In genomic region chr11:62856333-62856910, GRCh38 we compare ENCODE assay signal across 9 cellular contexts. TPM values are rescaled to one million over a fixed set of nuclear protein-coding genes. Genes with fewer than 3 reads are reported as not detected.
DNase-seq lines count a peak whose midpoint lies in the region; ATAC-seq, FAIRE-seq and TF ChIP-seq lines count a peak whose summit lies in the region.
"Had no signal": no experiment of that assay in that cellular context is flagged by ENCODE, and none has a peak within 500 bp of the region (broad histone marks: within the 10 kb centered on the region; RNA-seq: fewer than 3 reads in every experiment).

No MANE protein-coding gene starts in this region.

- no peaks in the 10 kb centered on the region for H3K9me3 ChIP-seq in HCT116 (ENCODE audit: control insufficient read depth in 1 of 2, insufficient read depth in 1 of 2, low read depth in 1 of 2, low read length in 2 of 2)
- no peaks in the 10 kb centered on the region for H3K9me3 ChIP-seq in keratinocyte (ENCODE audit: control insufficient read depth, low read depth, low read length)

- no peaks in the 10 kb centered on the region for H3K27me3 ChIP-seq in HCT116 (ENCODE audit: insufficient read depth, low read length)
- no peaks in the 10 kb centered on the region for H3K27me3 ChIP-seq in keratinocyte (ENCODE audit: control insufficient read depth, extremely low read depth, insufficient read depth, low read length)

- peak overlapping the region; percentile 97 to 100 for H3K27ac Mint-ChIP-seq in activated naive CD4-positive, alpha-beta T cell treated with anti-CD3 and anti-CD28 coated beads, Interleukin-2, amount 50 U/mL, for 72 hours

- CTCF ChIA-PET in AG04449 (lab: Yijun Ruan, JAX): interaction anchor here (1.3 to 1.7 kb wide), 3 partner anchors 8 to 70 kb away, joined by 4 to 10 read pairs (median 7); no protein-coding TSS in a partner anchor
- CTCF ChIA-PET in HCT116 (lab: Charles Lee): interaction anchor here (0.9 to 1.5 kb wide), 3 partner anchors 25 to 192 kb away, joined by 4 to 5 read pairs (median 4); partner anchors contain the start of genes SLC3A2 and STX5

- no peak for ATAC-seq in HCT116
- ATAC-seq in activated naive CD4-positive, alpha-beta T cell treated with anti-CD3 and anti-CD28 coated beads, Interleukin-2, amount 50 U/mL, for 72 hours: no peak

- H4K20me1 ChIP-seq in HCT116 (ENCODE audit: insufficient read depth) (peaks cover 33% of the 10 kb centered on the region), keratinocyte (ENCODE audit: control insufficient read depth, extremely low read depth, insufficient read depth, low read length) (peaks cover 34% of the 10 kb centered on the region)

- H3K9me2 ChIP-seq in HCT116 (ENCODE audit: insufficient read depth): no peaks in the 10 kb centered on the region

- POLR2A ChIA-PET in AG04449 (lab: Yijun Ruan, JAX): interaction anchor here (0.6 to 8.3 kb wide), 16 partner anchors 8 to 255 kb away, joined by 3 to 193 read pairs (median 5); partner anchors contain the start of genes C11orf98, CSKMT, GANAB and HNRNPUL2
- POLR2A ChIA-PET in HCT116 (lab: Charles Lee): interaction anchor here (1.0 to 9.9 kb wide), 18 partner anchors 9 to 283 kb away, joined by 3 to 343 read pairs (median 5); partner anchors contain the start of genes EEF1G, HNRNPUL2, SLC3A2 and STX5

- H3K9ac ChIP-seq in HCT116 (ENCODE audit: low read length) (peak overlapping the region; percentile 94), keratinocyte (ENCODE audit: control insufficient read depth, extremely low read depth, insufficient read depth, low read length) (peak overlapping the region; percentile 94)

- peaks cover 54 to 73% of the 10 kb centered on the region in 2 donors for H3K36me3 Mint-ChIP-seq in activated naive CD4-positive, alpha-beta T cell treated with anti-CD3 and anti-CD28 coated beads, Interleukin-2, amount 50 U/mL, for 72 hours

- no peak overlapping the region for H2AFZ ChIP-seq in HCT116 (ENCODE audit: low read depth, low read length, poor library complexity, severe bottlenecking)
- peak overlapping the region; percentile 91 for H2AFZ ChIP-seq in keratinocyte (ENCODE audit: control insufficient read depth, low read length)

- TSS peak; percentile 87 for BruUV-seq in HCT116 (replicated peaks; lab: Mats Ljungman, UMichigan)

- RAD21 ChIA-PET in HCT116 (lab: Charles Lee; ENCODE audit: low non-redundant PET in 1 of 2, low total read pairs in 2 of 2, uncharacterized antibody in 2 of 2, unreplicated experiment in 2 of 2): no interaction called here

- dilution Hi-C loops in keratinocyte (cut with MboI; ENCODE audit: extremely low pct_ligation_motif_present, low sequenced_read_pairs): no loop called here

- H3K9me3 Mint-ChIP-seq in activated naive CD4-positive, alpha-beta T cell treated with anti-CD3 and anti-CD28 coated beads, Interleukin-2, amount 50 U/mL, for 72 hours: no peaks in the 10 kb centered on the region

- H3K79me2 ChIP-seq in HCT116 (ENCODE audit: insufficient read depth, low read length): peaks cover 91% of the 10 kb centered on the region
- peaks cover 40% of the 10 kb centered on the region for H3K79me2 ChIP-seq in keratinocyte (ENCODE audit: control insufficient read depth, insufficient read depth, low read length)

- H3K4me1 ChIP-seq in HCT116 (ENCODE audit: control insufficient read depth in 1 of 2, insufficient read depth in 2 of 2, low read length in 2 of 2) (peaks cover 38 to 61% of the 10 kb centered on the region in 2 experiments), keratinocyte (ENCODE audit: control insufficient read depth, extremely low read depth, insufficient read depth, low read length) (peaks cover 39% of the 10 kb centered on the region)

- intact Hi-C loops in HCT116 (cut with micrococcal nuclease): no loop called here

- H3K27ac ChIP-seq in HCT116 (ENCODE audit: low read depth, low read length) (peak overlapping the region; percentile 85), keratinocyte (ENCODE audit: control insufficient read depth, insufficient read depth, low read length) (peak overlapping the region; percentile 95)

- no peak for TF ChIP-seq POLR2A in HCT116 (IDR thresholded peaks at IDR 0.05; ENCODE audit: borderline replicate concordance, extremely low read depth, insufficient read depth, insufficient read length)

- H3K9me1 ChIP-seq in keratinocyte (ENCODE audit: control insufficient read depth, extremely low read depth, insufficient read depth, low read length): no peaks in the 10 kb centered on the region

- no peak for DNase-seq in AG04449 (ENCODE audit: low read depth, low spot score)
- no peak for DNase-seq in HCT116 (ENCODE audit: low read depth, low spot score)
- no peak for DNase-seq in activated naive CD4-positive, alpha-beta T cell treated with anti-CD3 and anti-CD28 coated beads, Interleukin-2, amount 50 U/mL, for 72 hours (ENCODE audit: low spot score in 2 of 2)
- no peak for DNase-seq in keratinocyte (ENCODE audit: low read depth, low spot score)
- peak; percentile 38 for DNase-seq in superior temporal gyrus (ENCODE audit: extremely low spot score)
- DNase-seq in foreskin melanocyte: no peak
- no peak for DNase-seq in NCI-H345 treated with DMSO at 0.1 percent for 48 hours (lab: John Stamatoyannopoulos, UW; ENCODE audit: unreplicated experiment)
- DNase-seq in germinal center (ENCODE audit: low spot score): no peak

- no peak for FAIRE-seq in keratinocyte (lab: Jason Lieb, UNC)

- H3K4me3 ChIP-seq in AG04449 (ENCODE audit: low read depth, low read length) (peak overlapping the region; percentile 92), HCT116 (replicated peaks in 1 of 2; ENCODE audit: low read depth in 1 of 2, low read length in 2 of 2) (peak overlapping the region; percentile 74 to 83), keratinocyte (ENCODE audit: control insufficient read depth in 2 of 3, extremely low read depth in 1 of 3, insufficient read depth in 2 of 3, low read depth in 1 of 3, low read length in 3 of 3) (peak overlapping the region; percentile 45 to 100 (median 71))

- no peak for TF ChIP-seq RAD21 in HCT116 (IDR thresholded peaks at IDR 0.05; ENCODE audit: low read depth)

- TF ChIP-seq CTCF in AG04449 (IDR thresholded peaks at IDR 0.05; ENCODE audit: insufficient read depth, low read length, missing control alignments) (no peak), HCT116 (IDR thresholded peaks at IDR 0.05 in 2 of 3, conservative IDR thresholded peaks at IDR 0.05 in 1 of 3; ENCODE audit: borderline replicate concordance in 1 of 3, insufficient read depth in 1 of 3, low read depth in 2 of 3, low read length in 2 of 3) (no peak), keratinocyte (optimal IDR thresholded peaks at IDR 0.05 in 1 of 3, IDR thresholded peaks at IDR 0.05 in 1 of 3, conservative IDR thresholded peaks at IDR 0.05 in 1 of 3; ENCODE audit: extremely low read depth in 1 of 3, insufficient read depth in 2 of 3, low read length in 3 of 3) (no peak)

- peak overlapping the region; percentile 92 for H3K4me2 ChIP-seq in HCT116 (ENCODE audit: low read length)
- peak overlapping the region; percentile 98 for H3K4me2 ChIP-seq in keratinocyte (ENCODE audit: control insufficient read depth, extremely low read depth, insufficient read depth, low read depth, low read length)

- H3K36me3 ChIP-seq in HCT116 (ENCODE audit: control insufficient read depth in 1 of 2, insufficient read depth in 2 of 2, low read length in 2 of 2) (peaks cover 31 to 42% of the 10 kb centered on the region in 2 experiments), keratinocyte (ENCODE audit: control insufficient read depth in 2 of 2, extremely low read depth in 1 of 2, insufficient read depth in 2 of 2, low read length in 2 of 2) (peaks cover 25 to 37% of the 10 kb centered on the region in 2 experiments)

RNA-seq across cellular contexts. Expression of gene WDR74, which starts 17.0 kb away (rescaled TPM):
- total RNA-seq in HCT116 (2021; ENCODE audit: unreplicated experiment): 111 TPM
- 113 and 122 TPM in 2 replicates for polyA plus RNA-seq in HCT116 (2012)
- total RNA-seq in activated naive CD4-positive, alpha-beta T cell treated with anti-CD3 and anti-CD28 coated beads, Interleukin-2, amount 50 U/mL, for 72 hours: 100 to 1,000 TPM in 1 of 2 donors, 10 to 100 TPM in 1; 87.2 to 105 TPM
- polyA plus RNA-seq in keratinocyte: 44.5 to 48.1 TPM (median 47.7 TPM) in 3 replicates
- 52.4 TPM for polyA plus RNA-seq in keratinocyte (2011; ENCODE audit: low read depth)
- polyA plus RNA-seq in keratinocyte (2011; cell fraction: cytosol; rRNA removed): 26.8 and 38.1 TPM in 2 replicates
- 65.9 and 68.6 TPM in 2 replicates for polyA plus RNA-seq in keratinocyte (2011; cell fraction: nucleus; rRNA removed)
- polyA plus RNA-seq in keratinocyte (2012; ENCODE audit: low replicate concordance): 46.5 and 58.6 TPM in 2 replicates
- 39.4 to 66.3 TPM (median 48.9 TPM) in 3 replicates for polyA minus RNA-seq in keratinocyte
- polyA minus RNA-seq in keratinocyte (2011; cell fraction: cytosol; rRNA and poly(A)+ RNA removed): 53.1 TPM
- 71.3 and 88.0 TPM in 2 replicates for polyA minus RNA-seq in keratinocyte (2011; cell fraction: nucleus; rRNA and poly(A)+ RNA removed)

RNA-seq across cellular contexts. Expression of gene TEX54, which starts 23.8 kb away (rescaled TPM):
- total RNA-seq in HCT116 (2021; ENCODE audit: unreplicated experiment): not detected
- polyA plus RNA-seq in HCT116 (2012): 0.22 and 0.64 TPM in 2 replicates
- under 1 TPM in 1 of 2 donors, not detected in 1; 0.70 TPM for total RNA-seq in activated naive CD4-positive, alpha-beta T cell treated with anti-CD3 and anti-CD28 coated beads, Interleukin-2, amount 50 U/mL, for 72 hours
- not detected in 3 replicates for polyA plus RNA-seq in keratinocyte
- polyA plus RNA-seq in keratinocyte (2011; ENCODE audit: low read depth): not detected
- not detected in 2 replicates for polyA plus RNA-seq in keratinocyte (2011; cell fraction: cytosol; rRNA removed)
- not detected in 2 replicates for polyA plus RNA-seq in keratinocyte (2011; cell fraction: nucleus; rRNA removed)
- not detected in 2 replicates for polyA plus RNA-seq in keratinocyte (2012; ENCODE audit: low replicate concordance)
- polyA minus RNA-seq in keratinocyte: not detected in 3 replicates
- not detected for polyA minus RNA-seq in keratinocyte (2011; cell fraction: cytosol; rRNA and poly(A)+ RNA removed)
- polyA minus RNA-seq in keratinocyte (2011; cell fraction: nucleus; rRNA and poly(A)+ RNA removed): not detected in 2 replicates
- total RNA-seq: lung microvascular endothelial cell had no signal

RNA-seq across cellular contexts. Expression of gene SLC3A2, which starts 24.3 kb away (rescaled TPM):
- total RNA-seq in HCT116 (2021; ENCODE audit: unreplicated experiment): 418 TPM
- 519 and 571 TPM in 2 replicates for polyA plus RNA-seq in HCT116 (2012)
- 100 to 1,000 TPM; 295 to 308 TPM for total RNA-seq in activated naive CD4-positive, alpha-beta T cell treated with anti-CD3 and anti-CD28 coated beads, Interleukin-2, amount 50 U/mL, for 72 hours
- 469 to 552 TPM (median 521 TPM) in 3 replicates for polyA plus RNA-seq in keratinocyte
- polyA plus RNA-seq in keratinocyte (2011; ENCODE audit: low read depth): 307 TPM
- polyA plus RNA-seq in keratinocyte (2011; cell fraction: cytosol; rRNA removed): 204 and 205 TPM in 2 replicates
- polyA plus RNA-seq in keratinocyte (2011; cell fraction: nucleus; rRNA removed): 1,085 and 1,105 TPM in 2 replicates
- polyA plus RNA-seq in keratinocyte (2012; ENCODE audit: low replicate concordance): 371 and 604 TPM in 2 replicates
- polyA minus RNA-seq in keratinocyte: 291 to 368 TPM (median 298 TPM) in 3 replicates
- 493 TPM for polyA minus RNA-seq in keratinocyte (2011; cell fraction: cytosol; rRNA and poly(A)+ RNA removed)
- 560 and 576 TPM in 2 replicates for polyA minus RNA-seq in keratinocyte (2011; cell fraction: nucleus; rRNA and poly(A)+ RNA removed)

RNA-seq across cellular contexts. Expression of gene STX5, which starts 24.6 kb away (rescaled TPM):
- total RNA-seq in HCT116 (2021; ENCODE audit: unreplicated experiment): 29.5 TPM
- 38.0 and 43.6 TPM in 2 replicates for polyA plus RNA-seq in HCT116 (2012)
- 10 to 100 TPM; 23.0 to 61.3 TPM for total RNA-seq in activated naive CD4-positive, alpha-beta T cell treated with anti-CD3 and anti-CD28 coated beads, Interleukin-2, amount 50 U/mL, for 72 hours
- 20.4 to 30.4 TPM (median 25.6 TPM) in 3 replicates for polyA plus RNA-seq in keratinocyte
- polyA plus RNA-seq in keratinocyte (2011; ENCODE audit: low read depth): 49.1 TPM
- polyA plus RNA-seq in keratinocyte (2011; cell fraction: cytosol; rRNA removed): 26.0 and 26.2 TPM in 2 replicates
- polyA plus RNA-seq in keratinocyte (2011; cell fraction: nucleus; rRNA removed): 20.2 and 22.6 TPM in 2 replicates
- polyA plus RNA-seq in keratinocyte (2012; ENCODE audit: low replicate concordance): 25.3 and 35.6 TPM in 2 replicates
- polyA minus RNA-seq in keratinocyte: 29.1 to 49.6 TPM (median 37.5 TPM) in 3 replicates
- polyA minus RNA-seq in keratinocyte (2011; cell fraction: cytosol; rRNA and poly(A)+ RNA removed): 22.8 TPM
- polyA minus RNA-seq in keratinocyte (2011; cell fraction: nucleus; rRNA and poly(A)+ RNA removed): 10.2 and 11.9 TPM in 2 replicates

RNA-seq across cellular contexts. Expression of gene NXF1, which starts 51.2 kb away (rescaled TPM):
- total RNA-seq in HCT116 (2021; ENCODE audit: unreplicated experiment): 55.5 TPM
- polyA plus RNA-seq in HCT116 (2012): 49.2 and 53.3 TPM in 2 replicates
- 100 to 1,000 TPM; 104 to 132 TPM for total RNA-seq in activated naive CD4-positive, alpha-beta T cell treated with anti-CD3 and anti-CD28 coated beads, Interleukin-2, amount 50 U/mL, for 72 hours
- polyA plus RNA-seq in keratinocyte: 22.8 to 51.2 TPM (median 25.3 TPM) in 3 replicates
- polyA plus RNA-seq in keratinocyte (2011; ENCODE audit: low read depth): 94.3 TPM
- 29.0 and 29.3 TPM in 2 replicates for polyA plus RNA-seq in keratinocyte (2011; cell fraction: cytosol; rRNA removed)
- 172 and 234 TPM in 2 replicates for polyA plus RNA-seq in keratinocyte (2011; cell fraction: nucleus; rRNA removed)
- polyA plus RNA-seq in keratinocyte (2012; ENCODE audit: low replicate concordance): 34.4 and 71.9 TPM in 2 replicates
- 41.2 to 75.3 TPM (median 57.2 TPM) in 3 replicates for polyA minus RNA-seq in keratinocyte
- 14.8 TPM for polyA minus RNA-seq in keratinocyte (2011; cell fraction: cytosol; rRNA and poly(A)+ RNA removed)
- polyA minus RNA-seq in keratinocyte (2011; cell fraction: nucleus; rRNA and poly(A)+ RNA removed): 26.5 and 42.4 TPM in 2 replicates
